ENCODE assay signal across 8 cellular contexts in the genomic region with DNA sequence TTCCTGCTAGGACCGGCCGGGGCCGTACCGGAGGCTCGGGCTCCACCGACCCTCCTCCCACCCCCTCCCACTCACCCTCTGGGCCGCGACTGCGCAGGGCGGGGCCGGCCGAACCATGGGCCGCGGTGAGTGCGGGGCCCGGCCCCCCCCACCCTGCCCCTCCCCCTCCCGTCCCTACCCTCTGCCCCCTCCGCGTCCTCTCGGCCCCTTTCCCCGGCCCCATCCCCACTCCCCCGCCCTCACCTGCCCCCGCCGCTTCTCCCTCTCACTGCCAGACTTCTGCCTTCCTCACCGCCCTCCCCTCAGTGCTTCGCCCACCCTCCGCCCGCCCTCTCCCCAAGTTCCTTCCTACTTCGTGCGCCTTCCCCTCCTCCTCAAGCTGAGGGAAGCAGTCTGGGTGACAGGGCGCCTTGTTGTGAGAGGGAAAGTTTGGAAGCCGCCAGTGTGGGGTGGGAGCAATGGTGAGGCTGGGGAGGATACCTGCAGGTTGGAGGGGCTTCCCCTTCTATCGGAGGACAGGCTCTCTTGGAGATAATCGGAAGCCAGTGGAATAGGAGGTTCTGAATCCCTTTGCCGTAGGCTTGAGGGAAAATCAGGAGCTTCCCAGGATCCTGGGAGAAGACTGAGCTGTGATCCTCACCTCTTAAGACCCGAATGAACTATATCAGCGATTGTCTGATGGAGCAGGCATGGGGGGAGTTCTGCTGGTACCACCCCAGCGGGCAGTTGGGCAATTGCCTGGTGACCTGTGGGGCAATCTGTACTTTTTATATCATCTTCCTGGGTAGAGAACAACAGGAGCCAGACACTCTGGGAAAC. TPM values are rescaled to one million over a fixed set of nuclear protein-coding genes. Genes with fewer than 3 reads are reported as not detected.
DNase-seq lines count a peak whose midpoint lies in the region; ATAC-seq and TF ChIP-seq lines count a peak whose summit lies in the region.

No MANE protein-coding gene starts in this region.

- peak overlapping the region; percentile 97 for H3K4me3 Mint-ChIP-seq in activated T-helper 1 cell treated with anti-CD3 and anti-CD28 coated beads, Interleukin-12 subunit alpha, Interleukin-12 subunit beta, Interleukin-2, Interleukin-4 antibody, amounts not matched to agents 30 ng/mL and 10 ng/mL and 1 ng/mL, durations not matched to agents 14 hours and 24 hours and 36 hours
- peak overlapping the region; percentile 96 for H3K4me3 Mint-ChIP-seq in nephron progenitor cell

- ATAC-seq in GM18505 (IDR thresholded peaks at IDR 0.05; ENCODE audit: unreplicated experiment): no peak
- ATAC-seq in HG03354 (IDR thresholded peaks at IDR 0.05; ENCODE audit: poor library complexity, severe bottlenecking, unreplicated experiment): no peak
- no peak for ATAC-seq in HG02981 (IDR thresholded peaks at IDR 0.05; ENCODE audit: unreplicated experiment)

- H3K27ac Mint-ChIP-seq in activated T-helper 1 cell treated with anti-CD3 and anti-CD28 coated beads, Interleukin-12 subunit alpha, Interleukin-12 subunit beta, Interleukin-2, Interleukin-4 antibody, amounts not matched to agents 30 ng/mL and 10 ng/mL and 1 ng/mL, durations not matched to agents 14 hours and 24 hours and 36 hours: peak overlapping the region; percentile 86
- H3K27ac Mint-ChIP-seq in nephron progenitor cell: peak overlapping the region; percentile 97

- peaks cover 28% of the 10 kb centered on the region for H3K36me3 Mint-ChIP-seq in activated T-helper 1 cell treated with anti-CD3 and anti-CD28 coated beads, Interleukin-12 subunit alpha, Interleukin-12 subunit beta, Interleukin-2, Interleukin-4 antibody, amounts not matched to agents 30 ng/mL and 10 ng/mL and 1 ng/mL, durations not matched to agents 14 hours and 24 hours and 36 hours (ENCODE audit: low read depth)
- H3K36me3 Mint-ChIP-seq in nephron progenitor cell (ENCODE audit: low read depth): peaks cover 22% of the 10 kb centered on the region

- peak; percentile 46 for TF ChIP-seq POLR2A in GM18505 (IDR thresholded peaks at IDR 0.05; ENCODE audit: borderline replicate concordance, extremely low read depth, insufficient read depth, insufficient read length)

- no peaks in the 10 kb centered on the region for H3K9me3 Mint-ChIP-seq in activated T-helper 1 cell treated with anti-CD3 and anti-CD28 coated beads, Interleukin-12 subunit alpha, Interleukin-12 subunit beta, Interleukin-2, Interleukin-4 antibody, amounts not matched to agents 30 ng/mL and 10 ng/mL and 1 ng/mL, durations not matched to agents 14 hours and 24 hours and 36 hours
- no peaks in the 10 kb centered on the region for H3K9me3 Mint-ChIP-seq in nephron progenitor cell

- intact Hi-C loops in activated T-helper 1 cell treated with anti-CD3 and anti-CD28 coated beads, Interleukin-12 subunit alpha, Interleukin-12 subunit beta, Interleukin-2, Interleukin-4 antibody, amounts not matched to agents 30 ng/mL and 10 ng/mL and 1 ng/mL, durations not matched to agents 14 hours and 24 hours and 36 hours (cut with micrococcal nuclease): loop anchor here (1.0 to 5.0 kb wide), 9 partner anchors 24 to 1596 kb away; a partner anchor contains a TSS

- H3K4me1 Mint-ChIP-seq in activated T-helper 1 cell treated with anti-CD3 and anti-CD28 coated beads, Interleukin-12 subunit alpha, Interleukin-12 subunit beta, Interleukin-2, Interleukin-4 antibody, amounts not matched to agents 30 ng/mL and 10 ng/mL and 1 ng/mL, durations not matched to agents 14 hours and 24 hours and 36 hours (ENCODE audit: low read depth): peaks cover 45% of the 10 kb centered on the region
- H3K4me1 Mint-ChIP-seq in nephron progenitor cell: peaks cover 66% of the 10 kb centered on the region

- DNase-seq in NCI-H748 treated with DMSO at 0.1 percent for 48 hours (lab: John Stamatoyannopoulos, UW): peak; percentile 25
- DNase-seq in activated T-helper 1 cell treated with anti-CD3 and anti-CD28 coated beads, Interleukin-12 subunit alpha, Interleukin-12 subunit beta, Interleukin-2, Interleukin-4 antibody, amounts not matched to agents 30 ng/mL and 10 ng/mL and 1 ng/mL, durations not matched to agents 14 hours and 24 hours and 36 hours (ENCODE audit: low spot score): no peak
- DNase-seq in fibroblast of the conjunctiva (ENCODE audit: low read depth): peak; percentile 55
- peak; percentile 72 for DNase-seq in nephron progenitor cell
- no peak for DNase-seq in COLO829 (ENCODE audit: low spot score)

- TF ChIP-seq CTCF in nephron progenitor cell (IDR thresholded peaks at IDR 0.05): no peak

- no peaks in the 10 kb centered on the region for H3K27me3 Mint-ChIP-seq in activated T-helper 1 cell treated with anti-CD3 and anti-CD28 coated beads, Interleukin-12 subunit alpha, Interleukin-12 subunit beta, Interleukin-2, Interleukin-4 antibody, amounts not matched to agents 30 ng/mL and 10 ng/mL and 1 ng/mL, durations not matched to agents 14 hours and 24 hours and 36 hours (ENCODE audit: insufficient read depth)
- peaks cover 3% of the 10 kb centered on the region for H3K27me3 Mint-ChIP-seq in nephron progenitor cell (ENCODE audit: low read depth, poor library complexity)

RNA-seq across cellular contexts. Expression of a gene that starts 0.5 kb away (rescaled TPM):
- total RNA-seq in activated T-helper 1 cell treated with anti-CD3 and anti-CD28 coated beads, Interleukin-12 subunit alpha, Interleukin-12 subunit beta, Interleukin-2, Interleukin-4 antibody, amounts not matched to agents 30 ng/mL and 10 ng/mL and 1 ng/mL, durations not matched to agents 14 hours and 24 hours and 36 hours: 63.3 and 66.8 TPM in 2 replicates

RNA-seq across cellular contexts. Expression of a gene that starts 2.8 kb away (rescaled TPM):
- total RNA-seq in activated T-helper 1 cell treated with anti-CD3 and anti-CD28 coated beads, Interleukin-12 subunit alpha, Interleukin-12 subunit beta, Interleukin-2, Interleukin-4 antibody, amounts not matched to agents 30 ng/mL and 10 ng/mL and 1 ng/mL, durations not matched to agents 14 hours and 24 hours and 36 hours: 17.8 and 18.1 TPM in 2 replicates

RNA-seq across cellular contexts. Expression of a gene that starts 23.9 kb away (rescaled TPM):
- 78.6 and 83.5 TPM in 2 replicates for total RNA-seq in activated T-helper 1 cell treated with anti-CD3 and anti-CD28 coated beads, Interleukin-12 subunit alpha, Interleukin-12 subunit beta, Interleukin-2, Interleukin-4 antibody, amounts not matched to agents 30 ng/mL and 10 ng/mL and 1 ng/mL, durations not matched to agents 14 hours and 24 hours and 36 hours

RNA-seq across cellular contexts. Expression of a gene that starts 26.7 kb away (rescaled TPM):
- total RNA-seq in activated T-helper 1 cell treated with anti-CD3 and anti-CD28 coated beads, Interleukin-12 subunit alpha, Interleukin-12 subunit beta, Interleukin-2, Interleukin-4 antibody, amounts not matched to agents 30 ng/mL and 10 ng/mL and 1 ng/mL, durations not matched to agents 14 hours and 24 hours and 36 hours: 2.4 TPM in 2 replicates

RNA-seq across cellular contexts. Expression of a gene that starts 35.2 kb away (rescaled TPM):
- 283 and 318 TPM in 2 replicates for total RNA-seq in activated T-helper 1 cell treated with anti-CD3 and anti-CD28 coated beads, Interleukin-12 subunit alpha, Interleukin-12 subunit beta, Interleukin-2, Interleukin-4 antibody, amounts not matched to agents 30 ng/mL and 10 ng/mL and 1 ng/mL, durations not matched to agents 14 hours and 24 hours and 36 hours

Comparison
In these comparisons a context has a peak if more than half of its experiments do, and no peak if none do; other contexts are left out.
1. DNase-seq: peak in NCI-H748 treated with DMSO at 0.1 percent for 48 hours (single experiment), fibroblast of the conjunctiva (single experiment) and nephron progenitor cell (single experiment); none in activated T-helper 1 cell treated with anti-CD3 and anti-CD28 coated beads, Interleukin-12 subunit alpha, Interleukin-12 subunit beta, Interleukin-2, Interleukin-4 antibody, amounts not matched to agents 30 ng/mL and 10 ng/mL and 1 ng/mL, durations not matched to agents 14 hours and 24 hours and 36 hours (single experiment) and COLO829 (single experiment).